1 cellular context compared by ENCODE assay signal in the genomic region with DNA sequence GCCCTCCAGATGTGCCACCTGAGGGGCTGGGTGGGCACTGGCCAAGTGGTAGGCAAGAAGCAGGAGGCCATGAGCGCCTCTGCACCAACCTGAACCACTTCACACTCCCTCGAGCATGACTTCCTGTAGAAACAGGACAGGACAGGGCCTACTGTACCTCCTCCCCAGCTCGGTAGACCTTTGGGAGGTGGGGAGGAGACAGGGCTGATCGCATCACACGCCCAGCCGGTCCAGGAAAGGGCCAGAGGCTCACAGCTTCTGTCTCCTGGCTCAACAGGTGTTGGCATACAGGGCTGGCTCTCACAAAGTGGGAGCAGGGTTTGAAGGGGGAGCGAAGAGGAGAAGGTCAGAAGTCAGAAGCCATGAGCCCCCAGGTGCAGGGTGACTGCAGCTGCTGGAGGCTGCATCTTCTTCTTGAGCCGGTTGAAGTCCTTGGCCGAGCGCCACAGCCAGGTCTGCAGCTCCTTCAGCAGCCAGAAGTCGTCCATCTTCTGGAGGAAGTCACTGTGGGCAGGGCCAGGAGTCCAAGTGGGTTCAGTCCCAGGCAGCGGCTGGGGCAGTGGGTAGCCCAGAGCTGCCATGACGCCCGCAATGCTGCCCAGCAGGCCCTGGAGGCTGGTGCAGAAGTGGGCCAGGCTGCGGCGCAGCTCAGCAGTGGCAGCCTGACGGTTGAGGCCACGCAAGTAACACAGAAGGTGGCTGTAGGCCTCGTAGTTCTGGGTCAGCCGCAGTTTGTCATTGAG.
TF ChIP-seq lines count a peak whose summit lies in the region.

No MANE protein-coding gene starts in this region.

TF ChIP-seq in WTC11, 78 proteins besides CTCF, POLR2A, EP300 and RAD21 (continued from another document):
- TF ChIP-seq ZNF281 (CRISPR knock-in tag; IDR thresholded peaks at IDR 0.05) (no peak), ZBTB21 (CRISPR knock-in tag; IDR thresholded peaks at IDR 0.05; ENCODE audit: borderline replicate concordance) (no peak), TP53 (CRISPR knock-in tag; IDR thresholded peaks at IDR 0.05) (no peak), PRRX2 (CRISPR knock-in tag; IDR thresholded peaks at IDR 0.05) (no peak), ZBTB43 (CRISPR knock-in tag; IDR thresholded peaks at IDR 0.05) (no peak), ZNF416 (CRISPR knock-in tag; IDR thresholded peaks at IDR 0.05) (no peak), NR3C1 (CRISPR knock-in tag; conservative IDR thresholded peaks at IDR 0.05; ENCODE audit: low read depth) (no peak), SP1 (CRISPR knock-in tag; conservative IDR thresholded peaks at IDR 0.05) (no peak), ESRRA (CRISPR knock-in tag; IDR thresholded peaks at IDR 0.05; ENCODE audit: borderline replicate concordance) (no peak), TEAD4 (CRISPR knock-in tag; IDR thresholded peaks at IDR 0.05) (no peak), E2F1 (CRISPR knock-in tag; IDR thresholded peaks at IDR 0.05) (no peak), IRF2 (CRISPR knock-in tag; IDR thresholded peaks at IDR 0.05; ENCODE audit: borderline replicate concordance, low read depth) (no peak), SOX15 (CRISPR knock-in tag; IDR thresholded peaks at IDR 0.05) (no peak), GRHL2 (CRISPR knock-in tag; IDR thresholded peaks at IDR 0.05; ENCODE audit: insufficient replicate concordance, severe bottlenecking) (no peak)
